In genomic region chr16:50692644-50692998, GRCh38 we compare ENCODE assay signal across 16 cellular contexts. TPM values are rescaled to one million over a fixed set of nuclear protein-coding genes. Genes with fewer than 3 reads are reported as not detected.
DNase-seq lines count a peak whose midpoint lies in the region; ATAC-seq, FAIRE-seq and TF ChIP-seq lines count a peak whose summit lies in the region.
"Had no signal": no experiment of that assay in that cellular context is flagged by ENCODE, and none has a peak within 500 bp of the region (broad histone marks: within the 10 kb centered on the region; RNA-seq: fewer than 3 reads in every experiment).

No MANE protein-coding gene starts in this region.

- no peaks in the 10 kb centered on the region for H3K36me3 Mint-ChIP-seq in T-helper 2 cell treated with Interferon-gamma antibody and Interleukin-4, amounts not matched to agents 5 μg/mL and 100 μg/mL, for 36 hours (ENCODE audit: low read depth)
- peaks cover 8% of the 10 kb centered on the region for H3K36me3 Mint-ChIP-seq in natural killer cell treated with Interleukin-12 subunit alpha and Interleukin-12 subunit beta and Interleukin-15 and Interleukin-18, amount 100 ng/mL, for 72 hours

- POLR2A ChIA-PET in HCT116 (lab: Charles Lee) (no interaction called here), K562 (lab: Yijun Ruan, JAX) (no interaction called here)

- H3K9me3 ChIP-seq in HCT116 (ENCODE audit: control insufficient read depth in 1 of 2, insufficient read depth in 1 of 2, low read depth in 1 of 2, low read length in 2 of 2): no peaks in the 10 kb centered on the region
- no peaks in the 10 kb centered on the region for H3K9me3 ChIP-seq in K562 (replicated peaks; ENCODE audit: control insufficient read depth, insufficient read depth, low read depth, low read length)
- no peaks in the 10 kb centered on the region for H3K9me3 ChIP-seq in vagina
- H3K9me3 ChIP-seq: adrenal gland, heart right ventricle, upper lobe of right lung had no signal

- ATAC-seq in HCT116: no peak
- no peak for ATAC-seq in K562
- ATAC-seq in natural killer cell treated with Interleukin-12 subunit alpha and Interleukin-12 subunit beta and Interleukin-15 and Interleukin-18, amount 100 ng/mL, for 72 hours: no peak
- no peak for ATAC-seq in HG03342 (IDR thresholded peaks at IDR 0.05; ENCODE audit: unreplicated experiment)

- H3K4me3 Mint-ChIP-seq in T-helper 2 cell treated with Interferon-gamma antibody and Interleukin-4, amounts not matched to agents 5 μg/mL and 100 μg/mL, for 36 hours: peak overlapping the region; percentile 76
- H3K4me3 Mint-ChIP-seq in natural killer cell treated with Interleukin-12 subunit alpha and Interleukin-12 subunit beta and Interleukin-15 and Interleukin-18, amount 100 ng/mL, for 72 hours: peak overlapping the region; percentile 91

- peaks cover 4% of the 10 kb centered on the region for H3K27me3 Mint-ChIP-seq in T-helper 2 cell treated with Interferon-gamma antibody and Interleukin-4, amounts not matched to agents 5 μg/mL and 100 μg/mL, for 36 hours (ENCODE audit: low read depth)
- H3K27me3 Mint-ChIP-seq in natural killer cell treated with Interleukin-12 subunit alpha and Interleukin-12 subunit beta and Interleukin-15 and Interleukin-18, amount 100 ng/mL, for 72 hours: peaks cover 8 to 16% of the 10 kb centered on the region in 2 donors

- TF ChIP-seq EP300 in K562 (IDR thresholded peaks at IDR 0.05; ENCODE audit: low read length): no peak

- peak overlapping the region in 1 of 2 experiments; percentile 76; a peak in 1 of 4 replicates for H3K4me3 ChIP-seq in HCT116 (replicated peaks in 1 of 2; ENCODE audit: low read depth in 1 of 2, low read length in 2 of 2)
- no peak overlapping the region for H3K4me3 ChIP-seq in K562
- H3K4me3 ChIP-seq in vagina: peak overlapping the region in 1 of 2 donors; percentile 73

- H3K27ac ChIP-seq in HCT116 (ENCODE audit: low read depth, low read length): no peak overlapping the region
- H3K27ac ChIP-seq in K562 (ENCODE audit: extremely low read depth, low read depth, low read length): no peak overlapping the region
- H3K27ac ChIP-seq in vagina: no peak overlapping the region
- H3K27ac ChIP-seq: adrenal gland, RWPE1, upper lobe of right lung had no signal

- CTCF ChIA-PET in HCT116 (lab: Charles Lee): no interaction called here
- CTCF ChIA-PET in K562 (lab: Yijun Ruan, JAX; ENCODE audit: low intra/inter-chr PET ratio): no interaction called here

- TF ChIP-seq RAD21 in HCT116 (IDR thresholded peaks at IDR 0.05; ENCODE audit: low read depth) (no peak), K562 (CRISPR knock-in tag; conservative IDR thresholded peaks at IDR 0.05 in 1 of 2, IDR thresholded peaks at IDR 0.05 in 1 of 2) (no peak)

- H3K9me3 Mint-ChIP-seq in T-helper 2 cell treated with Interferon-gamma antibody and Interleukin-4, amounts not matched to agents 5 μg/mL and 100 μg/mL, for 36 hours: no peaks in the 10 kb centered on the region
- H3K9me3 Mint-ChIP-seq in natural killer cell treated with Interleukin-12 subunit alpha and Interleukin-12 subunit beta and Interleukin-15 and Interleukin-18, amount 100 ng/mL, for 72 hours: no peaks in the 10 kb centered on the region

- H3K79me2 ChIP-seq in HCT116 (ENCODE audit: insufficient read depth, low read length) (no peaks in the 10 kb centered on the region), K562 (ENCODE audit: control insufficient read depth, insufficient read depth, low read length) (no peaks in the 10 kb centered on the region)

- H3K9me2 ChIP-seq in HCT116 (ENCODE audit: insufficient read depth): no peaks in the 10 kb centered on the region

- 21% methylated on average over 3 of the region's 4 CpGs for WGBS in K562 (ENCODE audit: insufficient coverage, low coverage, missing lambda C conversion rate)

- TF ChIP-seq POLR2A in HCT116 (IDR thresholded peaks at IDR 0.05; ENCODE audit: borderline replicate concordance, extremely low read depth, insufficient read depth, insufficient read length) (no peak), K562 (conservative IDR thresholded peaks at IDR 0.05) (no peak), vagina (IDR thresholded peaks at IDR 0.05) (no peak)

- H3K4me1 Mint-ChIP-seq in T-helper 2 cell treated with Interferon-gamma antibody and Interleukin-4, amounts not matched to agents 5 μg/mL and 100 μg/mL, for 36 hours (ENCODE audit: low read depth): peaks cover 41% of the 10 kb centered on the region
- peaks cover 48 to 54% of the 10 kb centered on the region in 2 donors for H3K4me1 Mint-ChIP-seq in natural killer cell treated with Interleukin-12 subunit alpha and Interleukin-12 subunit beta and Interleukin-15 and Interleukin-18, amount 100 ng/mL, for 72 hours (ENCODE audit: low read depth in 2 of 2)

- H3K9ac ChIP-seq in HCT116 (ENCODE audit: low read length) (no peak overlapping the region), K562 (ENCODE audit: insufficient read depth in 1 of 2, low read depth in 2 of 2, low read length in 2 of 2) (no peak overlapping the region)

- DNase-seq in T-helper 2 cell treated with Interferon-gamma antibody and Interleukin-4, amounts not matched to agents 5 μg/mL and 100 μg/mL, for 36 hours (ENCODE audit: low spot score): no peak
- DNase-seq in T-helper 2 cell: no peak
- no peak for DNase-seq in HCT116 (ENCODE audit: low read depth, low spot score)
- no peak for DNase-seq in K562 (ENCODE audit: extremely low read depth in 1 of 4, low spot score in 3 of 4)
- DNase-seq in natural killer cell treated with Interleukin-12 subunit alpha and Interleukin-12 subunit beta and Interleukin-15 and Interleukin-18, amount 100 ng/mL, for 72 hours (ENCODE audit: low spot score): no peak
- DNase-seq in vagina (ENCODE audit: extremely low spot score in 2 of 2): no peak
- DNase-seq in hepatic stellate cell (ENCODE audit: low spot score): no peak
- DNase-seq: activated CD4-positive, alpha-beta T cell treated with anti-CD3 and anti-CD28 coated beads, Interleukin-2, amount 50 U/mL, for 4 hours; COR-L47; heart right ventricle; kidney glomerular epithelial cell; upper lobe of right lung had no signal

- peaks cover 18 to 34% of the 10 kb centered on the region in 2 experiments for H3K4me1 ChIP-seq in HCT116 (ENCODE audit: control insufficient read depth in 1 of 2, insufficient read depth in 2 of 2, low read length in 2 of 2)
- H3K4me1 ChIP-seq in K562 (replicated peaks in 1 of 2; ENCODE audit: control insufficient read depth in 2 of 2, insufficient read depth in 2 of 2, low read length in 2 of 2): peaks cover 9% of the 10 kb centered on the region in 2 experiments; a peak in 4 of 5 replicates
- H3K4me1 ChIP-seq in vagina: peaks cover 26% of the 10 kb centered on the region

- H3K9me1 ChIP-seq in K562 (ENCODE audit: control insufficient read depth, insufficient read depth, low read length): no peaks in the 10 kb centered on the region

- in situ Hi-C loops in K562 (cut with MboI): no loop called here

- FAIRE-seq in K562 (lab: Jason Lieb, UNC): no peak
- FAIRE-seq: G401.6 had no signal

- H2AFZ ChIP-seq in HCT116 (ENCODE audit: low read depth, low read length, poor library complexity, severe bottlenecking) (peak overlapping the region; percentile 26), K562 (ENCODE audit: low read depth, low read length) (no peak overlapping the region)

- no peaks in the 10 kb centered on the region for H3K27me3 ChIP-seq in HCT116 (ENCODE audit: insufficient read depth, low read length)
- H3K27me3 ChIP-seq in K562 (ENCODE audit: control insufficient read depth in 2 of 2, insufficient read depth in 2 of 2, low read length in 2 of 2): peaks cover 4 to 24% of the 10 kb centered on the region in 2 experiments; a peak in 3 of 5 replicates
- H3K27me3 ChIP-seq in vagina: no peaks in the 10 kb centered on the region
- H3K27me3 ChIP-seq: adrenal gland, upper lobe of right lung had no signal

- BruUV-seq in HCT116 (replicated peaks; lab: Mats Ljungman, UMichigan) (no TSS peak), K562 (replicated peaks; lab: Mats Ljungman, UMichigan) (no TSS peak)

- H3K4me2 ChIP-seq in HCT116 (ENCODE audit: low read length) (peak overlapping the region; percentile 95), K562 (ENCODE audit: insufficient read depth, low read length) (peak overlapping the region; percentile 35; the same call in 1 of the 2 replicates)

- H3K36me3 ChIP-seq in HCT116 (ENCODE audit: control insufficient read depth in 1 of 2, insufficient read depth in 2 of 2, low read length in 2 of 2) (no peaks in the 10 kb centered on the region), K562 (ENCODE audit: control insufficient read depth, insufficient read depth, low read length) (no peaks in the 10 kb centered on the region), vagina (no peaks in the 10 kb centered on the region)
- H3K36me3 ChIP-seq: adrenal gland, heart right ventricle, upper lobe of right lung had no signal

- intact Hi-C loops in HCT116 (cut with micrococcal nuclease) (no loop called here), K562 (cut with micrococcal nuclease) (no loop called here), vagina (cut with DNase I) (no loop called here)

- RAD21 ChIA-PET in HCT116 (lab: Charles Lee; ENCODE audit: low non-redundant PET in 1 of 2, low total read pairs in 2 of 2, uncharacterized antibody in 2 of 2, unreplicated experiment in 2 of 2): no interaction called here

- no peaks in the 10 kb centered on the region for H4K20me1 ChIP-seq in HCT116 (ENCODE audit: insufficient read depth)
- H4K20me1 ChIP-seq in K562 (replicated peaks; ENCODE audit: control insufficient read depth, insufficient read depth, low read length): no peaks in the 10 kb centered on the region; the same call in 1 of the 2 replicates

- TF ChIP-seq CTCF in HCT116 (IDR thresholded peaks at IDR 0.05 in 2 of 3, conservative IDR thresholded peaks at IDR 0.05 in 1 of 3; ENCODE audit: borderline replicate concordance in 1 of 3, insufficient read depth in 1 of 3, low read depth in 2 of 3, low read length in 2 of 3): no peak
- TF ChIP-seq CTCF in K562 (IDR thresholded peaks at IDR 0.05 in 2 of 3, conservative IDR thresholded peaks at IDR 0.05 in 1 of 3; ENCODE audit: insufficient read depth in 2 of 3, low read depth in 1 of 3, low read length in 3 of 3): no peak
- no peak for TF ChIP-seq CTCF in vagina (IDR thresholded peaks at IDR 0.05)

- peak overlapping the region; percentile 67 for H3K27ac Mint-ChIP-seq in T-helper 2 cell treated with Interferon-gamma antibody and Interleukin-4, amounts not matched to agents 5 μg/mL and 100 μg/mL, for 36 hours
- H3K27ac Mint-ChIP-seq in natural killer cell treated with Interleukin-12 subunit alpha and Interleukin-12 subunit beta and Interleukin-15 and Interleukin-18, amount 100 ng/mL, for 72 hours: peak overlapping the region; percentile 59 to 85

RNA-seq across cellular contexts. Expression of gene NOD2, which starts 0.8 kb away (rescaled TPM):
- total RNA-seq in HCT116 (2021; ENCODE audit: unreplicated experiment): 5.4 TPM
- 5.4 and 5.6 TPM in 2 replicates for polyA plus RNA-seq in HCT116 (2012)
- not detected in 2 replicates for total RNA-seq in K562 (2011; cell fraction: chromatin; rRNA removed; ENCODE audit: low replicate concordance)
- not detected in 2 replicates for total RNA-seq in K562 (2011; cell fraction: nucleolus; rRNA removed)
- total RNA-seq in K562 (2011; cell fraction: nucleoplasm; rRNA removed): not detected in 2 replicates
- total RNA-seq in K562 (2014; rRNA removed): not detected in 2 replicates
- total RNA-seq in K562 (2014; rRNA removed; fragmentation: Illumina TruSeq; extraction: Trizol): not detected in 2 replicates
- 0.04 TPM in 1 of 2 replicates, not detected in the other for total RNA-seq in K562 (2015; rRNA removed; fragmentation: Illumina TruSeq; extraction: Trizol)
- not detected in 2 replicates for total RNA-seq in K562 (2021)
- polyA plus RNA-seq in K562 (2011; rRNA removed): not detected in 2 replicates
- not detected in 2 replicates for polyA plus RNA-seq in K562 (2011; cell fraction: cytosol; rRNA removed)
- not detected in 2 replicates for polyA plus RNA-seq in K562 (2011; cell fraction: nucleus; rRNA removed)
- 0.18 TPM in 1 of 2 replicates, not detected in the other for polyA plus RNA-seq in K562 (2012)
- not detected in 2 replicates for polyA plus RNA-seq in K562 (2014; fragmentation: Illumina TruSeq; extraction: Trizol)
- not detected for polyA plus RNA-seq in K562 (2014; fragmentation: Nextera tagmentation; extraction: Ambion mirVana)
- polyA plus RNA-seq in K562 (2014; rRNA removed): not detected in 2 replicates
- polyA minus RNA-seq in K562 (2011; rRNA and poly(A)+ RNA removed): 0.30 TPM in 1 of 2 replicates, not detected in the other
- not detected in 2 replicates for polyA minus RNA-seq in K562 (2011; cell fraction: cytosol; rRNA and poly(A)+ RNA removed)
- not detected in 2 replicates for polyA minus RNA-seq in K562 (2011; cell fraction: nucleus; rRNA and poly(A)+ RNA removed)
- 10 to 100 TPM in 1 of 2 donors, 1 to 10 TPM in 1; 3.7 to 11.2 TPM for total RNA-seq in natural killer cell treated with Interleukin-12 subunit alpha and Interleukin-12 subunit beta and Interleukin-15 and Interleukin-18, amount 100 ng/mL, for 72 hours
- 43.5 TPM for total RNA-seq in vagina

RNA-seq across cellular contexts. Expression of gene SNX20, which starts 11.5 kb away (rescaled TPM):
- total RNA-seq in HCT116 (2021; ENCODE audit: unreplicated experiment): 0.07 TPM
- polyA plus RNA-seq in HCT116 (2012): not detected in 2 replicates
- not detected in 2 replicates for total RNA-seq in K562 (2011; cell fraction: chromatin; rRNA removed; ENCODE audit: low replicate concordance)
- not detected in 2 replicates for total RNA-seq in K562 (2011; cell fraction: nucleolus; rRNA removed)
- total RNA-seq in K562 (2011; cell fraction: nucleoplasm; rRNA removed): not detected in 2 replicates
- total RNA-seq in K562 (2014; rRNA removed): not detected in 2 replicates
- not detected in 2 replicates for total RNA-seq in K562 (2014; rRNA removed; fragmentation: Illumina TruSeq; extraction: Trizol)
- total RNA-seq in K562 (2015; rRNA removed; fragmentation: Illumina TruSeq; extraction: Trizol): 0.04 TPM in 2 replicates
- total RNA-seq in K562 (2021): 0.07 and 0.13 TPM in 2 replicates
- not detected in 2 replicates for polyA plus RNA-seq in K562 (2011; rRNA removed)
- not detected in 2 replicates for polyA plus RNA-seq in K562 (2011; cell fraction: cytosol; rRNA removed)
- not detected in 2 replicates for polyA plus RNA-seq in K562 (2011; cell fraction: nucleus; rRNA removed)
- 0.03 TPM in 1 of 2 replicates, not detected in the other for polyA plus RNA-seq in K562 (2012)
- not detected in 2 replicates for polyA plus RNA-seq in K562 (2014; fragmentation: Illumina TruSeq; extraction: Trizol)
- polyA plus RNA-seq in K562 (2014; fragmentation: Nextera tagmentation; extraction: Ambion mirVana): not detected
- polyA plus RNA-seq in K562 (2014; rRNA removed): not detected in 2 replicates
- not detected in 2 replicates for polyA minus RNA-seq in K562 (2011; rRNA and poly(A)+ RNA removed)
- not detected in 2 replicates for polyA minus RNA-seq in K562 (2011; cell fraction: cytosol; rRNA and poly(A)+ RNA removed)
- not detected in 2 replicates for polyA minus RNA-seq in K562 (2011; cell fraction: nucleus; rRNA and poly(A)+ RNA removed)
- total RNA-seq in natural killer cell treated with Interleukin-12 subunit alpha and Interleukin-12 subunit beta and Interleukin-15 and Interleukin-18, amount 100 ng/mL, for 72 hours: 10 to 100 TPM; 26.2 to 38.4 TPM
- 2.2 TPM for total RNA-seq in vagina

RNA-seq across cellular contexts. Expression of gene CYLD, which starts 49.3 kb away (rescaled TPM):
- total RNA-seq in HCT116 (2021; ENCODE audit: unreplicated experiment): 11.9 TPM
- 3.1 and 3.6 TPM in 2 replicates for polyA plus RNA-seq in HCT116 (2012)
- total RNA-seq in K562 (2011; cell fraction: chromatin; rRNA removed; ENCODE audit: low replicate concordance): 8.0 and 30.7 TPM in 2 replicates
- 4.3 and 6.3 TPM in 2 replicates for total RNA-seq in K562 (2011; cell fraction: nucleolus; rRNA removed)
- 8.1 and 14.1 TPM in 2 replicates for total RNA-seq in K562 (2011; cell fraction: nucleoplasm; rRNA removed)
- 3.6 and 5.4 TPM in 2 replicates for total RNA-seq in K562 (2014; rRNA removed)
- 6.8 and 7.6 TPM in 2 replicates for total RNA-seq in K562 (2014; rRNA removed; fragmentation: Illumina TruSeq; extraction: Trizol)
- total RNA-seq in K562 (2015; rRNA removed; fragmentation: Illumina TruSeq; extraction: Trizol): 4.2 and 4.8 TPM in 2 replicates
- total RNA-seq in K562 (2021): 6.2 and 6.4 TPM in 2 replicates
- polyA plus RNA-seq in K562 (2011; rRNA removed): 3.7 and 7.4 TPM in 2 replicates
- polyA plus RNA-seq in K562 (2011; cell fraction: cytosol; rRNA removed): 1.5 and 2.0 TPM in 2 replicates
- 4.9 and 6.5 TPM in 2 replicates for polyA plus RNA-seq in K562 (2011; cell fraction: nucleus; rRNA removed)
- 3.8 and 5.5 TPM in 2 replicates for polyA plus RNA-seq in K562 (2012)
- 5.3 and 5.8 TPM in 2 replicates for polyA plus RNA-seq in K562 (2014; fragmentation: Illumina TruSeq; extraction: Trizol)
- polyA plus RNA-seq in K562 (2014; fragmentation: Nextera tagmentation; extraction: Ambion mirVana): 1 to 10 TPM; 4.3 to 5.2 TPM
- polyA plus RNA-seq in K562 (2014; rRNA removed): 2.8 and 3.4 TPM in 2 replicates
- 9.5 and 9.9 TPM in 2 replicates for polyA minus RNA-seq in K562 (2011; rRNA and poly(A)+ RNA removed)
- 2.3 and 3.8 TPM in 2 replicates for polyA minus RNA-seq in K562 (2011; cell fraction: cytosol; rRNA and poly(A)+ RNA removed)
- polyA minus RNA-seq in K562 (2011; cell fraction: nucleus; rRNA and poly(A)+ RNA removed): 11.0 and 15.2 TPM in 2 replicates
- total RNA-seq in natural killer cell treated with Interleukin-12 subunit alpha and Interleukin-12 subunit beta and Interleukin-15 and Interleukin-18, amount 100 ng/mL, for 72 hours: 100 to 1,000 TPM in 1 of 2 donors, 10 to 100 TPM in 1; 95.4 to 126 TPM
- 33.9 TPM for total RNA-seq in vagina
